19 cellular contexts compared by ENCODE assay signal in genomic region chr6:52550014-52550575, GRCh38. TPM values are rescaled to one million over a fixed set of nuclear protein-coding genes. Genes with fewer than 3 reads are reported as not detected.
DNase-seq lines count a peak whose midpoint lies in the region; FAIRE-seq and TF ChIP-seq lines count a peak whose summit lies in the region.
"Had no signal": no experiment of that assay in that cellular context is flagged by ENCODE, and none has a peak within 500 bp of the region (broad histone marks: within the 10 kb centered on the region; RNA-seq: fewer than 3 reads in every experiment).

No MANE protein-coding gene starts in this region.

- no peak overlapping the region for H3K4me3 ChIP-seq in skeletal muscle satellite cell (ENCODE audit: low read length)
- H3K4me3 ChIP-seq: sigmoid colon, SK-N-MC, tibial nerve had no signal

- peaks cover 81% of the 10 kb centered on the region for H3K36me3 ChIP-seq in skeletal muscle satellite cell (ENCODE audit: insufficient read depth, low read length)
- H3K36me3 ChIP-seq: sigmoid colon, tibial nerve had no signal

- peak overlapping the region; percentile 97 for H3K27ac ChIP-seq in RWPE1
- H3K27ac ChIP-seq: SK-N-MC had no signal

- TF ChIP-seq POLR2A in GM12891 (IDR thresholded peaks at IDR 0.05; ENCODE audit: low read depth, low read length): no peak

- H3K4me2 ChIP-seq in skeletal muscle satellite cell (ENCODE audit: low read length): peak overlapping the region; percentile 11

- peak overlapping the region; percentile 10 for H3K9ac ChIP-seq in skeletal muscle satellite cell (ENCODE audit: low read depth, low read length)

- H3K4me1 Mint-ChIP-seq in endothelial cell (ENCODE audit: unreplicated experiment): peaks cover 74% of the 10 kb centered on the region

- POLR2A ChIA-PET in RWPE1 (lab: Yijun Ruan, JAX; ENCODE audit: low non-redundant PET): no interaction called here

- peak overlapping the region; percentile 88 for H3K27ac Mint-ChIP-seq in endothelial cell (ENCODE audit: unreplicated experiment)
- H3K27ac Mint-ChIP-seq: activated CD4-positive, alpha-beta memory T cell treated with anti-CD3 and anti-CD28 coated beads for 36 hours; activated T-cell treated with anti-CD3 and anti-CD28 coated beads, Interleukin-2, amount 50 U/mL, for 72 hours; CD4-positive, alpha-beta T cell had no signal

- CTCF ChIA-PET in RWPE1 (lab: Yijun Ruan, JAX): no interaction called here

- H3K4me3 Mint-ChIP-seq in endothelial cell (ENCODE audit: unreplicated experiment): peak overlapping the region; percentile 76
- H3K4me3 Mint-ChIP-seq: activated CD4-positive, alpha-beta memory T cell treated with anti-CD3 and anti-CD28 coated beads for 36 hours; activated T-cell treated with anti-CD3 and anti-CD28 coated beads, Interleukin-2, amount 50 U/mL, for 72 hours; CD4-positive, alpha-beta T cell had no signal

- peak; percentile 45 for DNase-seq in LoVo (ENCODE audit: low spot score)
- DNase-seq in RWPE1 (ENCODE audit: low spot score): no peak
- no peak for DNase-seq in endothelial cell (ENCODE audit: low spot score)
- DNase-seq in GM12891 (ENCODE audit: insufficient read length, low spot score): no peak
- DNase-seq in COR-L47 (lab: John Stamatoyannopoulos, UW): no peak
- DNase-seq in GF-D8 (lab: John Stamatoyannopoulos, UW): no peak
- DNase-seq in glomerular visceral epithelial cell (ENCODE audit: extremely low spot score): no peak
- DNase-seq: activated CD4-positive, alpha-beta memory T cell treated with anti-CD3 and anti-CD28 coated beads for 36 hours; activated T-cell treated with anti-CD3 and anti-CD28 coated beads, Interleukin-2, amount 50 U/mL, for 72 hours; amygdala; CD4-positive, alpha-beta T cell; glutamatergic neuron; GOT3; sigmoid colon; stimulated activated CD4-positive, alpha-beta T cell treated with anti-CD3 and anti-CD28 coated beads, Interleukin-4, amount 100 ng/mL, for 4 hours had no signal

- no peaks in the 10 kb centered on the region for H3K27me3 ChIP-seq in skeletal muscle satellite cell (ENCODE audit: control insufficient read depth, insufficient read depth, low read length)
- H3K27me3 ChIP-seq: sigmoid colon, tibial nerve had no signal

- H3K4me1 ChIP-seq in skeletal muscle satellite cell (ENCODE audit: control insufficient read depth, insufficient read depth, low read length): peaks cover 99% of the 10 kb centered on the region

- H3K36me3 Mint-ChIP-seq in endothelial cell (ENCODE audit: low read depth, unreplicated experiment): peaks cover 20% of the 10 kb centered on the region
- H3K36me3 Mint-ChIP-seq: activated CD4-positive, alpha-beta memory T cell treated with anti-CD3 and anti-CD28 coated beads for 36 hours had no signal

- TF ChIP-seq CTCF in RWPE1 (conservative IDR thresholded peaks at IDR 0.05; ENCODE audit: low read depth): no peak
- no peak for TF ChIP-seq CTCF in endothelial cell (IDR thresholded peaks at IDR 0.05; ENCODE audit: unreplicated experiment)

- FAIRE-seq in GM12891 (lab: Jason Lieb, UNC): no peak
- FAIRE-seq: colon had no signal

- H3K9me3 ChIP-seq in skeletal muscle satellite cell (replicated peaks; ENCODE audit: low read length): no peaks in the 10 kb centered on the region
- H3K9me3 ChIP-seq: sigmoid colon, tibial nerve had no signal

- H3K9me3 Mint-ChIP-seq in endothelial cell (ENCODE audit: unreplicated experiment): no peaks in the 10 kb centered on the region
- H3K9me3 Mint-ChIP-seq: activated CD4-positive, alpha-beta memory T cell treated with anti-CD3 and anti-CD28 coated beads for 36 hours; activated T-cell treated with anti-CD3 and anti-CD28 coated beads, Interleukin-2, amount 50 U/mL, for 72 hours; CD4-positive, alpha-beta T cell had no signal

- H3K27me3 Mint-ChIP-seq in endothelial cell (ENCODE audit: unreplicated experiment): peaks cover 13% of the 10 kb centered on the region
- H3K27me3 Mint-ChIP-seq: activated CD4-positive, alpha-beta memory T cell treated with anti-CD3 and anti-CD28 coated beads for 36 hours; CD4-positive, alpha-beta T cell had no signal

TF ChIP-seq in GM12891, 5 proteins besides CTCF, POLR2A, EP300 and RAD21:
- TF ChIP-seq PAX5 (IDR thresholded peaks at IDR 0.05; ENCODE audit: insufficient read depth, low read length, severe bottlenecking) (no peak), POU2F2 (IDR thresholded peaks at IDR 0.05; ENCODE audit: low read depth, low read length) (no peak), SPI1 (IDR thresholded peaks at IDR 0.05; ENCODE audit: low read depth, low read length) (no peak), POLR2AphosphoS5 (IDR thresholded peaks at IDR 0.05; ENCODE audit: low read depth, low read length) (no peak), TAF1 (IDR thresholded peaks at IDR 0.05; ENCODE audit: low read depth, low read length) (no peak)

RNA-seq across cellular contexts. Expression of gene TRAM2, which starts 26.8 kb away (rescaled TPM):
- 29.4 TPM for total RNA-seq in endothelial cell (ENCODE audit: unreplicated experiment)
- total RNA-seq in skeletal muscle satellite cell (2012; rRNA removed): 117 and 131 TPM in 2 replicates
- 7.5 TPM for polyA plus RNA-seq in GM12891 (2012; ENCODE audit: low read depth, missing spikeins)
